8 cellular contexts compared by ENCODE assay signal in genomic region chr5:139273322-139273571, GRCh38. TPM values are rescaled to one million over a fixed set of nuclear protein-coding genes. Genes with fewer than 3 reads are reported as not detected.
DNase-seq lines count a peak whose midpoint lies in the region; ATAC-seq and TF ChIP-seq lines count a peak whose summit lies in the region.

No MANE protein-coding gene starts in this region.

- peaks cover 29 to 68% (median 55%) of the 10 kb centered on the region in 4 donors for H3K4me1 ChIP-seq in stomach

- H3K4me3 ChIP-seq in iPS-18c (ENCODE audit: insufficient read depth, low read depth, low read length) (peak overlapping the region; percentile 75; the same call in 1 of the 2 replicates), stomach (peak overlapping the region; percentile 52 to 63 (median 55))

- WGBS in stomach, 5 donors, result 1 to 17% (median 3%) methylated on average over 3 of the region's 3 CpGs

- no peaks in the 10 kb centered on the region for H3K27me3 ChIP-seq in stomach

- H3K4me3 Mint-ChIP-seq in activated naive CD4-positive, alpha-beta T cell treated with anti-CD3 and anti-CD28 coated beads, Interleukin-2, amount 10 ng/mL, durations not matched to agents 7 days and 5 days, result peak overlapping the region; percentile 78
- peak overlapping the region; percentile 97 for H3K4me3 Mint-ChIP-seq in activated T-helper 17 cell treated with anti-CD3 and anti-CD28 coated beads, Interleukin-2, amount 50 U/mL, for 72 hours

- intact Hi-C loops in stomach (cut with DNase I; ENCODE audit: low total_unique reads), result no loop called here

- no peaks in the 10 kb centered on the region for H3K9me3 ChIP-seq in iPS-18c (ENCODE audit: control insufficient read depth, insufficient read depth, low read length)
- H3K9me3 ChIP-seq in stomach, result no peaks in the 10 kb centered on the region

- H3K27me3 Mint-ChIP-seq in activated naive CD4-positive, alpha-beta T cell treated with anti-CD3 and anti-CD28 coated beads, Interleukin-2, amount 10 ng/mL, durations not matched to agents 7 days and 5 days, result peaks cover 3% of the 10 kb centered on the region
- no peaks in the 10 kb centered on the region for H3K27me3 Mint-ChIP-seq in activated T-helper 17 cell treated with anti-CD3 and anti-CD28 coated beads, Interleukin-2, amount 50 U/mL, for 72 hours

- TF ChIP-seq EP300 in stomach (IDR thresholded peaks at IDR 0.05), result no peak

- H3K36me3 ChIP-seq in stomach, result peaks cover 0 to 7% (median 5%) of the 10 kb centered on the region in 4 donors

- H3K9me3 Mint-ChIP-seq in activated naive CD4-positive, alpha-beta T cell treated with anti-CD3 and anti-CD28 coated beads, Interleukin-2, amount 10 ng/mL, durations not matched to agents 7 days and 5 days, result no peaks in the 10 kb centered on the region
- H3K9me3 Mint-ChIP-seq in activated T-helper 17 cell treated with anti-CD3 and anti-CD28 coated beads, Interleukin-2, amount 50 U/mL, for 72 hours, result no peaks in the 10 kb centered on the region

- no peak for DNase-seq in activated naive CD4-positive, alpha-beta T cell treated with anti-CD3 and anti-CD28 coated beads, Interleukin-2, amount 10 ng/mL, durations not matched to agents 7 days and 5 days
- DNase-seq in activated naive CD4-positive, alpha-beta T cell (lab: John Stamatoyannopoulos, UW), result no peak
- DNase-seq in stomach, result no peak
- no peak for DNase-seq in NK-92 treated with Interleukin-12 subunit alpha and Interleukin-12 subunit beta, amount 100 ng/mL, for 24 hours (lab: John Stamatoyannopoulos, UW)

- ATAC-seq in activated T-helper 17 cell treated with anti-CD3 and anti-CD28 coated beads, Interleukin-2, amount 50 U/mL, for 72 hours (replicated peaks), result no peak
- ATAC-seq in GM18519 (IDR thresholded peaks at IDR 0.05; ENCODE audit: low FRiP score, unreplicated experiment) (no peak), HG03025 (IDR thresholded peaks at IDR 0.05; ENCODE audit: low FRiP score, unreplicated experiment) (no peak)

- peaks cover 57% of the 10 kb centered on the region for H3K4me1 Mint-ChIP-seq in activated naive CD4-positive, alpha-beta T cell treated with anti-CD3 and anti-CD28 coated beads, Interleukin-2, amount 10 ng/mL, durations not matched to agents 7 days and 5 days
- peaks cover 40% of the 10 kb centered on the region for H3K4me1 Mint-ChIP-seq in activated T-helper 17 cell treated with anti-CD3 and anti-CD28 coated beads, Interleukin-2, amount 50 U/mL, for 72 hours

- H3K27ac Mint-ChIP-seq in activated naive CD4-positive, alpha-beta T cell treated with anti-CD3 and anti-CD28 coated beads, Interleukin-2, amount 10 ng/mL, durations not matched to agents 7 days and 5 days, result peak overlapping the region; percentile 80
- peak overlapping the region; percentile 91 for H3K27ac Mint-ChIP-seq in activated T-helper 17 cell treated with anti-CD3 and anti-CD28 coated beads, Interleukin-2, amount 50 U/mL, for 72 hours

- peaks cover 17% of the 10 kb centered on the region for H3K36me3 Mint-ChIP-seq in activated naive CD4-positive, alpha-beta T cell treated with anti-CD3 and anti-CD28 coated beads, Interleukin-2, amount 10 ng/mL, durations not matched to agents 7 days and 5 days
- peaks cover 45% of the 10 kb centered on the region for H3K36me3 Mint-ChIP-seq in activated T-helper 17 cell treated with anti-CD3 and anti-CD28 coated beads, Interleukin-2, amount 50 U/mL, for 72 hours (ENCODE audit: low read depth)

- TF ChIP-seq CTCF in stomach (IDR thresholded peaks at IDR 0.05), result no peak

- H3K27ac ChIP-seq in stomach, result peak overlapping the region; percentile 80 to 87 (median 83)

- TF ChIP-seq POLR2A in stomach (IDR thresholded peaks at IDR 0.05), result no peak

- CTCF ChIA-PET in activated naive CD4-positive, alpha-beta T cell treated with anti-CD3 and anti-CD28 coated beads, Interleukin-2, amount 10 ng/mL, durations not matched to agents 7 days and 5 days (lab: Charles Lee), result interaction anchor here (1.0 to 1.3 kb wide), 3 partner anchors 22 to 118 kb away, joined by 3 to 4 read pairs (median 3); partner anchors contain the start of gene PAIP2

RNA-seq across cellular contexts. Expression of gene MATR3, which starts 20.3 kb away (rescaled TPM):
- 100 to 1,000 TPM; 184 to 204 TPM for total RNA-seq in activated T-helper 17 cell treated with anti-CD3 and anti-CD28 coated beads, Interleukin-2, amount 50 U/mL, for 72 hours
- 100 to 1,000 TPM in 4 of 5 donors, 10 to 100 TPM in 1; 73.6 to 352 (median 176) TPM for total RNA-seq in stomach
- 10 to 100 TPM; 68.2 to 86.0 (median 73.9) TPM for polyA plus RNA-seq in stomach
